20 cellular contexts compared by ENCODE assay signal in genomic region chr14:55673048-55673447, GRCh38.
"Had no signal": no experiment of that assay in that cellular context is flagged by ENCODE, and none has a peak within 500 bp of the region (broad histone marks: within the 10 kb centered on the region; RNA-seq: fewer than 3 reads in every experiment).

No MANE protein-coding gene starts in this region.

- H3K4me3 ChIP-seq: esophagus muscularis mucosa, gastroesophageal sphincter, hepatocyte, stomach had no signal

- H3K9me3 Mint-ChIP-seq: dendritic cell treated with granulocyte-macrophage colony-stimulating factor and Interleukin-4, amounts not matched to agents 40 ng/mL and 50 ng/mL, for 4 days; effector memory CD8-positive, alpha-beta T cell; natural killer cell; neural crest cell; stimulated activated memory B cell treated with anti-CD40 and anti-IgM and Interleukin-4, amounts not matched to agents 10 μg/mL and 1 μg/mL and 100 μg/mL, for 72 hours had no signal

- H3K4me3 Mint-ChIP-seq: dendritic cell treated with granulocyte-macrophage colony-stimulating factor and Interleukin-4, amounts not matched to agents 40 ng/mL and 50 ng/mL, for 4 days; effector memory CD8-positive, alpha-beta T cell; natural killer cell; neural crest cell; stimulated activated memory B cell treated with anti-CD40 and anti-IgM and Interleukin-4, amounts not matched to agents 10 μg/mL and 1 μg/mL and 100 μg/mL, for 72 hours had no signal

- H3K9me3 ChIP-seq: esophagus muscularis mucosa, gastroesophageal sphincter, stomach had no signal

- H3K27me3 ChIP-seq: esophagus muscularis mucosa, gastroesophageal sphincter, hepatocyte, stomach had no signal

- H3K27ac Mint-ChIP-seq: dendritic cell treated with granulocyte-macrophage colony-stimulating factor and Interleukin-4, amounts not matched to agents 40 ng/mL and 50 ng/mL, for 4 days; natural killer cell; stimulated activated memory B cell treated with anti-CD40 and anti-IgM and Interleukin-4, amounts not matched to agents 10 μg/mL and 1 μg/mL and 100 μg/mL, for 72 hours had no signal

- H3K4me1 ChIP-seq: esophagus muscularis mucosa, gastroesophageal sphincter, stomach had no signal

- H3K4me1 Mint-ChIP-seq: natural killer cell; neural crest cell; stimulated activated memory B cell treated with anti-CD40 and anti-IgM and Interleukin-4, amounts not matched to agents 10 μg/mL and 1 μg/mL and 100 μg/mL, for 72 hours had no signal

- ATAC-seq: effector memory CD8-positive, alpha-beta T cell; gastroesophageal sphincter; left colon; natural killer cell; right cardiac atrium; stimulated activated memory B cell treated with anti-CD40 and anti-IgM and Interleukin-4, amounts not matched to agents 10 μg/mL and 1 μg/mL and 100 μg/mL, for 72 hours had no signal

- H3K27ac ChIP-seq: epithelial cell of prostate, esophagus muscularis mucosa, gastroesophageal sphincter, hepatocyte, stomach had no signal

- H3K27me3 Mint-ChIP-seq: dendritic cell treated with granulocyte-macrophage colony-stimulating factor and Interleukin-4, amounts not matched to agents 40 ng/mL and 50 ng/mL, for 4 days; effector memory CD8-positive, alpha-beta T cell; stimulated activated memory B cell treated with anti-CD40 and anti-IgM and Interleukin-4, amounts not matched to agents 10 μg/mL and 1 μg/mL and 100 μg/mL, for 72 hours had no signal

- DNase-seq: cerebellar nuclear complex; effector memory CD8-positive, alpha-beta T cell; head of caudate nucleus; left colon; mammary epithelial cell; natural killer cell; posterior cingulate gyrus; right cardiac atrium; stimulated activated CD4-positive, alpha-beta T cell treated with anti-CD3 and anti-CD28 coated beads, Interleukin-1b, Interleukin-23, amount 100 ng/mL, for 48 hours; stimulated activated CD4-positive, alpha-beta T cell treated with anti-CD3 and anti-CD28 coated beads, Interleukin-4, amount 100 ng/mL, for 24 hours; stomach; substantia nigra; trophoblast cell had no signal
